Comparison of ENCODE assay signal across 8 cellular contexts in the genomic region with DNA sequence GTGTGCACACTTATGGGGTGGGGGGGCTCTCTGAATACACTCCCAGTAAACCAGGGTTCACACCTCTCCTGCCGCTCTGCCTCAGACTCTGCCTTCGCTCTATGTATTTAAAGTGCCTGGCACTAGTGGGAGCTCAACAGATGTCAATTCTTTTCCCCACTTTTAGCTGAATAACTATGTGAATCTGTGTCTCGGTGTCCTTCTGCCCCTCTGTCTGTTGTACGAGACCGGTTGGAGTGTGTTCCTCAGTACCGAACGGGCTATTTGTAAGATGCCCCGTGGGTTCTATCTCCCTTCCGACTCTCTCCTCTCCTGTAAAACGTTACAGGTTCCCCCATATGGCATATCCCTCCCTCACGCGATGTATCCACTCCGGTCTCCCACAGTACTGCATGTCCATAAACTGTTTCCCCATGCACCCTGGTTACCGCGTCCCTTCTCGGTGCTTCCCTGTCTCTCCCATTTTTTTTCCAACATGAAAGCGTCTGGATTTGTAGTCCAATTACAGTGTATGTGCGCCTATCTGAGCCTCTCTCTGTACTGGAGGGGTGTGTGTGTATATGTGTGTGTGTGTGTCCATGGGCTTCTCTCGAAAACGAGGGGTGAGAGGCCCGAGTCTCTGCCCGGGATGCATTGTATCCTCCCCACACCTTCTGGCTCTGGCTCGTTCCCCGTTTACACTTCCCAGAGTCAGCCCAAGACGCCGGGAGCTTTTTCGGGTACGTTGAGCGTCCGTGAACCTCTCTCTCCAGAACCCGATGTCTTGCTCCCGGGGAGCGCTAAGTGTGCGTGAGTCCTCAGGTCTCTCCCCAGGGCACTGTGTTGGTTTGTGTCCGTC. TPM values are rescaled to one million over a fixed set of nuclear protein-coding genes. Genes with fewer than 3 reads are reported as not detected.
A peak's percentile ranks its signal among the peaks of the same experiment; 100 is the strongest.
DNase-seq lines count a peak whose midpoint lies in the region; ATAC-seq and TF ChIP-seq lines count a peak whose summit lies in the region.

No MANE protein-coding gene starts in this region.

- H3K36me3 ChIP-seq in heart left ventricle (no peaks in the 10 kb centered on the region), trophoblast cell (ENCODE audit: control insufficient read depth in 1 of 2, insufficient read depth in 2 of 2, low read length in 2 of 2) (no peaks in the 10 kb centered on the region)

- no peak overlapping the region for H2BK120ac ChIP-seq in trophoblast cell (ENCODE audit: insufficient read depth, low read length, poor library complexity)

- no peak overlapping the region for H3K23ac ChIP-seq in trophoblast cell (ENCODE audit: low read length)

- DNase-seq in HL-60 (ENCODE audit: low read depth in 1 of 2, low spot score in 1 of 2) (no peak), heart left ventricle (peak in 3 of 5 donors; percentile 14 to 30 (median 28)), trophoblast cell (no peak), NCI-H2081 (lab: John Stamatoyannopoulos, UW) (no peak), NCI-H510A treated with DMSO at 0.1 percent for 48 hours (lab: John Stamatoyannopoulos, UW) (no peak), NK-92 (lab: John Stamatoyannopoulos, UW; ENCODE audit: unreplicated experiment) (no peak)
- no peak for DNase-seq in activated T-helper 2 cell treated with anti-CD3 and anti-CD28 coated beads, Interferon-gamma antibody, Interleukin-2, Interleukin-4, amounts not matched to agents 10 μg/mL and 5 μg/mL and 100 μg/mL, durations not matched to agents 14 hours and 24 hours and 36 hours (ENCODE audit: low spot score)

- no peak overlapping the region for H2BK12ac ChIP-seq in trophoblast cell (ENCODE audit: low read length)

- WGBS in heart left ventricle, 4 donors = 11 to 22% (median 15%) methylated on average over 22 to 35 of the region's 35 CpGs
- WGBS in trophoblast cell (ENCODE audit: extremely low coverage, insufficient coverage, insufficient read length) = no CpG with 5 or more reads among the region's 35 CpGs

- H2BK5ac ChIP-seq in trophoblast cell (ENCODE audit: low read depth, low read length, poor library complexity) = no peak overlapping the region

- no peaks in the 10 kb centered on the region for H3K27me3 ChIP-seq in HL-60 (ENCODE audit: insufficient read depth, poor library complexity, severe bottlenecking)
- no peaks in the 10 kb centered on the region for H3K27me3 ChIP-seq in heart left ventricle
- H3K27me3 ChIP-seq in trophoblast cell (ENCODE audit: insufficient read depth, low read length) = no peaks in the 10 kb centered on the region

- H4K12ac ChIP-seq in trophoblast cell (ENCODE audit: low read depth, low read length) = peak overlapping the region; percentile 40

- H3K27ac Mint-ChIP-seq in activated T-helper 2 cell treated with anti-CD3 and anti-CD28 coated beads, Interferon-gamma antibody, Interleukin-2, Interleukin-4, amounts not matched to agents 10 μg/mL and 5 μg/mL and 100 μg/mL, durations not matched to agents 14 hours and 24 hours and 36 hours = peak overlapping the region; percentile 89

- peak overlapping the region; percentile 71 for H3K14ac ChIP-seq in trophoblast cell (ENCODE audit: low read length)

- ATAC-seq in heart left ventricle = peak in 2 of 4 donors; percentile 11 to 25

- H4K91ac ChIP-seq in trophoblast cell (ENCODE audit: low read depth, low read length) = peak overlapping the region; percentile 64

- H2AK5ac ChIP-seq in trophoblast cell (ENCODE audit: low read length) = no peak overlapping the region

- H3K9me3 ChIP-seq in heart left ventricle (no peaks in the 10 kb centered on the region), trophoblast cell (ENCODE audit: insufficient read depth, low read depth, low read length) (no peaks in the 10 kb centered on the region)

- H3K27ac ChIP-seq in C4-2B (peak overlapping the region; percentile 88), HL-60 (replicated peaks) (peak overlapping the region; percentile 92), heart left ventricle (peak overlapping the region in 11 of 12 donors; percentile 94 to 100 (median 98)), trophoblast cell (ENCODE audit: low read depth, low read length) (no peak overlapping the region)

- H3K4me3 Mint-ChIP-seq in activated T-helper 2 cell treated with anti-CD3 and anti-CD28 coated beads, Interferon-gamma antibody, Interleukin-2, Interleukin-4, amounts not matched to agents 10 μg/mL and 5 μg/mL and 100 μg/mL, durations not matched to agents 14 hours and 24 hours and 36 hours (ENCODE audit: low read depth) = peak overlapping the region; percentile 89

- H3K79me1 ChIP-seq in trophoblast cell (ENCODE audit: low read length) = peaks cover 15% of the 10 kb centered on the region

- H3K4me1 ChIP-seq in heart left ventricle (peaks cover 7 to 66% (median 38%) of the 10 kb centered on the region in 12 donors), trophoblast cell (ENCODE audit: control insufficient read depth in 1 of 2, insufficient read depth in 2 of 2, low read length in 2 of 2) (peaks cover 14 to 22% of the 10 kb centered on the region in 2 experiments)

- no peak overlapping the region for H3K4ac ChIP-seq in trophoblast cell (ENCODE audit: low read depth, low read length)

- peak overlapping the region; percentile 89 for H3K18ac ChIP-seq in trophoblast cell (ENCODE audit: low read length)

- TF ChIP-seq CTCF in C4-2B (conservative IDR thresholded peaks at IDR 0.05) (no peak), HL-60 (IDR thresholded peaks at IDR 0.05; ENCODE audit: insufficient read depth, low read length) (no peak), heart left ventricle (IDR thresholded peaks at IDR 0.05) (peak in 1 of 12 donors; percentile 10)

- H3K4me3 ChIP-seq in HL-60 (replicated peaks; ENCODE audit: insufficient read depth, low read length) (peak overlapping the region; percentile 70), heart left ventricle (peak overlapping the region; percentile 70 to 97 (median 90)), trophoblast cell (ENCODE audit: low read depth, low read length) (peak overlapping the region; percentile 92)

- no peak overlapping the region for H2AFZ ChIP-seq in trophoblast cell (ENCODE audit: insufficient read depth, low read length, poor library complexity)

- peaks cover 11% of the 10 kb centered on the region for H3K79me2 ChIP-seq in trophoblast cell (ENCODE audit: control insufficient read depth, insufficient read depth, low read length, poor library complexity)

- peak overlapping the region; percentile 72 for H4K8ac ChIP-seq in trophoblast cell (ENCODE audit: low read depth, low read length)

- H3K9me3 Mint-ChIP-seq in activated T-helper 2 cell treated with anti-CD3 and anti-CD28 coated beads, Interferon-gamma antibody, Interleukin-2, Interleukin-4, amounts not matched to agents 10 μg/mL and 5 μg/mL and 100 μg/mL, durations not matched to agents 14 hours and 24 hours and 36 hours = no peaks in the 10 kb centered on the region

- peak overlapping the region; percentile 23 for H3K9ac ChIP-seq in trophoblast cell (ENCODE audit: low read length)

- peaks cover 63% of the 10 kb centered on the region for H3K4me1 Mint-ChIP-seq in activated T-helper 2 cell treated with anti-CD3 and anti-CD28 coated beads, Interferon-gamma antibody, Interleukin-2, Interleukin-4, amounts not matched to agents 10 μg/mL and 5 μg/mL and 100 μg/mL, durations not matched to agents 14 hours and 24 hours and 36 hours (ENCODE audit: low read depth)

- peaks cover 46% of the 10 kb centered on the region for H3K36me3 Mint-ChIP-seq in activated T-helper 2 cell treated with anti-CD3 and anti-CD28 coated beads, Interferon-gamma antibody, Interleukin-2, Interleukin-4, amounts not matched to agents 10 μg/mL and 5 μg/mL and 100 μg/mL, durations not matched to agents 14 hours and 24 hours and 36 hours (ENCODE audit: low read depth)

- peak overlapping the region; percentile 84 for H3K4me2 ChIP-seq in trophoblast cell (ENCODE audit: low read length)

- intact Hi-C loops in activated T-helper 2 cell treated with anti-CD3 and anti-CD28 coated beads, Interferon-gamma antibody, Interleukin-2, Interleukin-4, amounts not matched to agents 10 μg/mL and 5 μg/mL and 100 μg/mL, durations not matched to agents 14 hours and 24 hours and 36 hours (cut with micrococcal nuclease) = loop anchor here (2.0 to 10.0 kb wide), 4 partner anchors 89 to 322 kb away; a partner anchor contains a TSS
- intact Hi-C loops in heart left ventricle (cut with DNase I) = loop anchor here (1.0 to 10.0 kb wide), 13 partner anchors 63 to 377 kb away; no protein-coding TSS in a partner anchor

- no peaks in the 10 kb centered on the region for H3K27me3 Mint-ChIP-seq in activated T-helper 2 cell treated with anti-CD3 and anti-CD28 coated beads, Interferon-gamma antibody, Interleukin-2, Interleukin-4, amounts not matched to agents 10 μg/mL and 5 μg/mL and 100 μg/mL, durations not matched to agents 14 hours and 24 hours and 36 hours (ENCODE audit: low read depth)

- TF ChIP-seq POLR2A in heart left ventricle (IDR thresholded peaks at IDR 0.05) = no peak

RNA-seq across cellular contexts. Expression of a gene that starts 1.5 kb away (rescaled TPM):
- total RNA-seq in activated T-helper 2 cell treated with anti-CD3 and anti-CD28 coated beads, Interferon-gamma antibody, Interleukin-2, Interleukin-4, amounts not matched to agents 10 μg/mL and 5 μg/mL and 100 μg/mL, durations not matched to agents 14 hours and 24 hours and 36 hours = 124 and 135 TPM in 2 replicates
- 10 to 100 TPM; 15.4 to 74.5 (median 31.1) TPM for total RNA-seq in heart left ventricle
- polyA plus RNA-seq in heart left ventricle = 10 to 100 TPM in 1 of 2 donors, 1 to 10 TPM in 1; 6.7 to 68.2 TPM
- polyA plus RNA-seq in trophoblast cell (2013) = 19.8 and 20.7 TPM in 2 replicates

Comparison
In these comparisons a context has a peak if more than half of its experiments do, and no peak if none do; other contexts are left out.
1. DNase-seq: peak in heart left ventricle (3 of 5); none in HL-60 (0 of 2), activated T-helper 2 cell treated with anti-CD3 and anti-CD28 coated beads, Interferon-gamma antibody, Interleukin-2, Interleukin-4, amounts not matched to agents 10 μg/mL and 5 μg/mL and 100 μg/mL, durations not matched to agents 14 hours and 24 hours and 36 hours (single experiment), trophoblast cell (0 of 2), NCI-H2081 (0 of 2), NCI-H510A treated with DMSO at 0.1 percent for 48 hours (single experiment) and NK-92 (single experiment).
2. Peak in every context shown above with its lines, with median percentiles within 50 percentile points of each other: H3K4me3 ChIP-seq.